ENCODE assay signal across 8 cellular contexts in the genomic region with DNA sequence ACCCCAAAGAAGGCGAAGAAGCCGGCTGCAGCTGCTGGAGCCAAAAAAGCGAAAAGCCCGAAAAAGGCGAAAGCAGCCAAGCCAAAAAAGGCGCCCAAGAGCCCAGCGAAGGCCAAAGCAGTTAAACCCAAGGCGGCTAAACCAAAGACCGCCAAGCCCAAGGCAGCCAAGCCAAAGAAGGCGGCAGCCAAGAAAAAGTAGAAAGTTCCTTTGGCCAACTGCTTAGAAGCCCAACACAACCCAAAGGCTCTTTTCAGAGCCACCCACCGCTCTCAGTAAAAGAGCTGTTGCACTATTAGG.
A peak's percentile ranks its signal among the peaks of the same experiment; 100 is the strongest.
DNase-seq lines count a peak whose midpoint lies in the region; ATAC-seq and TF ChIP-seq lines count a peak whose summit lies in the region.

No MANE protein-coding gene starts in this region.

- intact Hi-C loops in PC-3 (cut with micrococcal nuclease) = loop anchor here (1.0 to 5.0 kb wide), 3 partner anchors 53 to 1736 kb away; a partner anchor contains a TSS

- H3K27me3 ChIP-seq in PC-3 (ENCODE audit: low read length) (no peaks in the 10 kb centered on the region), neural cell (ENCODE audit: insufficient read depth, low read depth, low read length) (no peaks in the 10 kb centered on the region)

- H3K4me2 ChIP-seq in PC-3 (ENCODE audit: low read length) (peak overlapping the region; percentile 90), neural cell (ENCODE audit: low read length) (peak overlapping the region; percentile 56)

- BruUV-seq in PC-3 (replicated peaks; lab: Mats Ljungman, UMichigan) = no TSS peak

- H3K36me3 ChIP-seq in PC-3 (ENCODE audit: low read depth, low read length) (no peaks in the 10 kb centered on the region), neural cell (ENCODE audit: insufficient read depth, low read length) (no peaks in the 10 kb centered on the region)

- H3K9me3 Mint-ChIP-seq in endothelial cell (ENCODE audit: unreplicated experiment) = no peaks in the 10 kb centered on the region

- H3K9ac ChIP-seq in PC-3 (ENCODE audit: low read length) = peak overlapping the region; percentile 94
- peak overlapping the region; percentile 86 for H3K9ac ChIP-seq in neural cell (ENCODE audit: low read length)

- peak overlapping the region; percentile 99 for H3K27ac Mint-ChIP-seq in endothelial cell (ENCODE audit: unreplicated experiment)

- TF ChIP-seq RAD21 in neural cell (conservative IDR thresholded peaks at IDR 0.05) = no peak

- H3K36me3 Mint-ChIP-seq in endothelial cell (ENCODE audit: low read depth, unreplicated experiment) = peaks cover 9% of the 10 kb centered on the region

- H3K4me3 Mint-ChIP-seq in endothelial cell (ENCODE audit: unreplicated experiment) = peak overlapping the region; percentile 90

- ATAC-seq in GM18861 (IDR thresholded peaks at IDR 0.05; ENCODE audit: unreplicated experiment) = peak; percentile 2
- ATAC-seq in PC-3 = no peak
- no peak for ATAC-seq in HG02885 (IDR thresholded peaks at IDR 0.05; ENCODE audit: poor library complexity, unreplicated experiment)

- peaks cover 27% of the 10 kb centered on the region for H3K4me1 Mint-ChIP-seq in endothelial cell (ENCODE audit: unreplicated experiment)

- no peak for TF ChIP-seq EP300 in neural cell (conservative IDR thresholded peaks at IDR 0.05; ENCODE audit: poor library complexity, severe bottlenecking)

- H4K20me1 ChIP-seq in PC-3 (ENCODE audit: low read length) = peaks cover 28% of the 10 kb centered on the region
- peaks cover 31% of the 10 kb centered on the region for H4K20me1 ChIP-seq in neural cell (ENCODE audit: insufficient read depth)

- no peaks in the 10 kb centered on the region for H3K9me2 ChIP-seq in PC-3 (replicated peaks; ENCODE audit: low read length)
- no peaks in the 10 kb centered on the region for H3K9me2 ChIP-seq in neural cell (ENCODE audit: insufficient read depth, low read length)

- no peak for DNase-seq in PC-3
- no peak for DNase-seq in endothelial cell (ENCODE audit: low spot score)
- no peak for DNase-seq in LoVo (ENCODE audit: low spot score)
- no peak for DNase-seq in GOT3 (lab: John Stamatoyannopoulos, UW)
- no peak for DNase-seq in DMS114 treated with DMSO at 0.1 percent for 48 hours (lab: John Stamatoyannopoulos, UW; ENCODE audit: unreplicated experiment)

- H2AFZ ChIP-seq in PC-3 (ENCODE audit: low read length) (no peak overlapping the region), neural cell (ENCODE audit: low read depth, low read length) (no peak overlapping the region)

- POLR2A ChIA-PET in PC-3 (lab: Charles Lee; ENCODE audit: unreplicated experiment) = interaction anchor here (0.7 to 4.1 kb wide), 8 partner anchors 15 to 1738 kb away, joined by 3 to 174 read pairs (median 5); a partner anchor contains a TSS

- H3F3A ChIP-seq in PC-3 (ENCODE audit: low read length, unreplicated experiment) = peaks cover 14% of the 10 kb centered on the region
- H3F3A ChIP-seq in neural cell (ENCODE audit: insufficient read depth, low read length, poor library complexity, severe bottlenecking) = peaks cover 6% of the 10 kb centered on the region

- H3K4me1 ChIP-seq in PC-3 (ENCODE audit: insufficient read depth, low read length) = peaks cover 29% of the 10 kb centered on the region

- TF ChIP-seq CTCF in PC-3 (conservative IDR thresholded peaks at IDR 0.05; ENCODE audit: low read depth, low read length) (no peak), endothelial cell (IDR thresholded peaks at IDR 0.05; ENCODE audit: unreplicated experiment) (no peak), neural cell (IDR thresholded peaks at IDR 0.05; ENCODE audit: poor library complexity, severe bottlenecking) (no peak)

- H3K27ac ChIP-seq in PC-3 (ENCODE audit: low read length) (peak overlapping the region; percentile 79), neural cell (ENCODE audit: low read length) (peak overlapping the region; percentile 84)

- H3K4me3 ChIP-seq in PC-3 (ENCODE audit: low read length) (peak overlapping the region; percentile 90), neural cell (ENCODE audit: low read length) (peak overlapping the region; percentile 74)

- CTCF ChIA-PET in PC-3 (lab: Charles Lee) = interaction anchor here (0.6 kb wide), 1 partner anchor 131 kb away, joined by 3 read pairs; no protein-coding TSS in a partner anchor

- peaks cover 20% of the 10 kb centered on the region for H3K27me3 Mint-ChIP-seq in endothelial cell (ENCODE audit: unreplicated experiment)

- H3K79me2 ChIP-seq in PC-3 (ENCODE audit: low read length) (peaks cover 44% of the 10 kb centered on the region), neural cell (replicated peaks; ENCODE audit: insufficient read depth, low read length) (peaks cover 36% of the 10 kb centered on the region)

- H3K9me3 ChIP-seq in PC-3 (ENCODE audit: low read length) = no peaks in the 10 kb centered on the region
- H3K9me3 ChIP-seq in neural cell (ENCODE audit: low read length) = no peaks in the 10 kb centered on the region

TF ChIP-seq in neural cell, 6 proteins besides CTCF, POLR2A, EP300 and RAD21:
- TF ChIP-seq MXI1 (conservative IDR thresholded peaks at IDR 0.05; ENCODE audit: poor library complexity, severe bottlenecking) (no peak), EZH2 (IDR thresholded peaks at IDR 0.05; ENCODE audit: borderline replicate concordance, insufficient read depth, low read length, poor library complexity, severe bottlenecking) (no peak), REST (IDR thresholded peaks at IDR 0.05; ENCODE audit: borderline replicate concordance) (no peak), SMC3 (conservative IDR thresholded peaks at IDR 0.05; ENCODE audit: poor library complexity) (no peak), TAF1 (IDR thresholded peaks at IDR 0.05; ENCODE audit: low read depth) (no peak), POLR2AphosphoS5 (IDR thresholded peaks at IDR 0.05) (no peak)
